29 cellular contexts compared by ENCODE assay signal in genomic region chr10:21490028-21490427, GRCh38. TPM values are rescaled to one million over a fixed set of nuclear protein-coding genes. Genes with fewer than 3 reads are reported as not detected.
"Had no signal": no experiment of that assay in that cellular context is flagged by ENCODE, and none has a peak within 500 bp of the region (broad histone marks: within the 10 kb centered on the region; RNA-seq: fewer than 3 reads in every experiment).

No MANE protein-coding gene starts in this region.

- H3K27ac ChIP-seq: ovary, parathyroid adenoma, psoas muscle, right lobe of liver, sigmoid colon, suprapubic skin, testis, tibial artery, transverse colon, upper lobe of right lung, uterus had no signal

- H3K4me2 ChIP-seq: neural progenitor cell had no signal

- H3K4me1 ChIP-seq: psoas muscle, testis had no signal

- H3K4me3 Mint-ChIP-seq: naive thymus-derived CD4-positive, alpha-beta T cell; natural killer cell; neural progenitor cell; stimulated activated effector memory CD8-positive, alpha-beta T cell treated with anti-CD3 and anti-CD28 coated beads, Interleukin-12 subunit alpha, Interleukin-12 subunit beta, amount 100 ng/mL, for 72 hours; stimulated activated naive B cell treated with anti-CD40 and anti-IgM and Interleukin-4, amounts not matched to agents 10 μg/mL and 1 μg/mL and 100 μg/mL, for 72 hours; stimulated activated naive CD8-positive, alpha-beta T cell treated with anti-CD3 and anti-CD28 coated beads, Interleukin-15, Interleukin-2, amounts not matched to agents 100 ng/mL and 50 ng/mL, for 24 hours; type B pancreatic cell had no signal

- DNase-seq: naive thymus-derived CD4-positive, alpha-beta T cell; natural killer cell; occipital lobe; ovary; posterior cingulate gyrus; psoas muscle; right cardiac atrium; right lobe of liver; sigmoid colon; small intestine; stimulated activated CD4-positive, alpha-beta T cell treated with anti-CD3 and anti-CD28 coated beads, Interleukin-15, amount 100 ng/mL, for 24 hours; stimulated activated CD4-positive, alpha-beta T cell treated with anti-CD3 and anti-CD28 coated beads, Interleukin-2, amount 100 ng/mL, for 24 hours; stimulated activated CD4-positive, alpha-beta T cell treated with anti-CD3 and anti-CD28 coated beads, Interleukin-2, amount 100 ng/mL, for 48 hours; stimulated activated CD4-positive, alpha-beta T cell treated with anti-CD3 and anti-CD28 coated beads, Interleukin-4, amount 100 ng/mL, for 24 hours; stimulated activated naive B cell treated with anti-CD40 and anti-IgM and Interleukin-4, amounts not matched to agents 10 μg/mL and 1 μg/mL and 100 μg/mL, for 72 hours; stimulated activated naive CD4-positive, alpha-beta T cell treated with Interleukin-2 at 50 U/mL for 16 hours; substantia nigra; testis; tibial artery; transverse colon; upper lobe of right lung; uterus had no signal

- H3K27ac Mint-ChIP-seq: naive thymus-derived CD4-positive, alpha-beta T cell; natural killer cell; neural progenitor cell; progenitor cell of endocrine pancreas; stimulated activated effector memory CD8-positive, alpha-beta T cell treated with anti-CD3 and anti-CD28 coated beads, Interleukin-12 subunit alpha, Interleukin-12 subunit beta, amount 100 ng/mL, for 72 hours; stimulated activated naive B cell treated with anti-CD40 and anti-IgM and Interleukin-4, amounts not matched to agents 10 μg/mL and 1 μg/mL and 100 μg/mL, for 72 hours; stimulated activated naive CD8-positive, alpha-beta T cell treated with anti-CD3 and anti-CD28 coated beads, Interleukin-15, Interleukin-2, amounts not matched to agents 100 ng/mL and 50 ng/mL, for 24 hours; type B pancreatic cell had no signal

- H3K9me3 ChIP-seq: ovary, psoas muscle, right lobe of liver, sigmoid colon, suprapubic skin, testis, tibial artery, transverse colon, upper lobe of right lung, uterus had no signal

- FAIRE-seq: small intestine had no signal

- H3K9me3 Mint-ChIP-seq: natural killer cell; neural progenitor cell; stimulated activated effector memory CD8-positive, alpha-beta T cell treated with anti-CD3 and anti-CD28 coated beads, Interleukin-12 subunit alpha, Interleukin-12 subunit beta, amount 100 ng/mL, for 72 hours; stimulated activated naive B cell treated with anti-CD40 and anti-IgM and Interleukin-4, amounts not matched to agents 10 μg/mL and 1 μg/mL and 100 μg/mL, for 72 hours; stimulated activated naive CD8-positive, alpha-beta T cell treated with anti-CD3 and anti-CD28 coated beads, Interleukin-15, Interleukin-2, amounts not matched to agents 100 ng/mL and 50 ng/mL, for 24 hours; type B pancreatic cell had no signal

- ATAC-seq: naive thymus-derived CD4-positive, alpha-beta T cell; natural killer cell; psoas muscle; right cardiac atrium; right lobe of liver; stimulated activated effector memory CD8-positive, alpha-beta T cell treated with anti-CD3 and anti-CD28 coated beads, Interleukin-12 subunit alpha, Interleukin-12 subunit beta, amount 100 ng/mL, for 72 hours; stimulated activated naive B cell treated with anti-CD40 and anti-IgM and Interleukin-4, amounts not matched to agents 10 μg/mL and 1 μg/mL and 100 μg/mL, for 72 hours; upper lobe of right lung had no signal

- H3K27me3 ChIP-seq: neural progenitor cell, ovary, right lobe of liver, sigmoid colon, suprapubic skin, testis, uterus had no signal

- H3K9ac ChIP-seq: neural progenitor cell, parathyroid adenoma had no signal

- H2AFZ ChIP-seq: neural progenitor cell had no signal

- H3K4me3 ChIP-seq: neural progenitor cell, ovary, psoas muscle, right lobe of liver, sigmoid colon, suprapubic skin, testis, tibial artery, transverse colon, upper lobe of right lung, uterus had no signal

- H3K27me3 Mint-ChIP-seq: progenitor cell of endocrine pancreas, type B pancreatic cell had no signal

- H3K79me2 ChIP-seq: parathyroid adenoma had no signal

- H3K36me3 Mint-ChIP-seq: naive thymus-derived CD4-positive, alpha-beta T cell; natural killer cell; stimulated activated effector memory CD8-positive, alpha-beta T cell treated with anti-CD3 and anti-CD28 coated beads, Interleukin-12 subunit alpha, Interleukin-12 subunit beta, amount 100 ng/mL, for 72 hours; stimulated activated naive B cell treated with anti-CD40 and anti-IgM and Interleukin-4, amounts not matched to agents 10 μg/mL and 1 μg/mL and 100 μg/mL, for 72 hours; type B pancreatic cell had no signal

- H3K36me3 ChIP-seq: neural progenitor cell, ovary, right lobe of liver, sigmoid colon, suprapubic skin, tibial artery, transverse colon, upper lobe of right lung, uterus had no signal

RNA-seq across cellular contexts. Expression of gene SKIDA1, which starts 35.5 kb away (rescaled TPM):
- total RNA-seq: natural killer cell had no signal
